In genomic region chr14:50560929-50561280, GRCh38 we compare ENCODE assay signal across 8 cellular contexts. TPM values are rescaled to one million over a fixed set of nuclear protein-coding genes. Genes with fewer than 3 reads are reported as not detected.
DNase-seq lines count a peak whose midpoint lies in the region; ATAC-seq and TF ChIP-seq lines count a peak whose summit lies in the region.

No MANE protein-coding gene starts in this region.

- H3K27ac ChIP-seq in HUES48 (ENCODE audit: low read depth, low read length) (peak overlapping the region; percentile 38), Panc1 (ENCODE audit: low read length) (no peak overlapping the region; the same call in 1 of the 2 replicates), neutrophil (no peak overlapping the region), temporal lobe (ENCODE audit: low read depth, low read length) (peak overlapping the region; percentile 96)

- H3K27ac Mint-ChIP-seq in activated naive CD4-positive, alpha-beta T cell treated with anti-CD3 and anti-CD28 coated beads, Interleukin-2, amount 10 ng/mL, durations not matched to agents 7 days and 5 days: no peak overlapping the region

- H3K36me3 ChIP-seq in HUES48 (ENCODE audit: control insufficient read depth, insufficient read depth, low read length) (no peaks in the 10 kb centered on the region), Panc1 (ENCODE audit: control insufficient read depth, insufficient read depth, low read length) (no peaks in the 10 kb centered on the region), neutrophil (no peaks in the 10 kb centered on the region)

- H3K9me3 Mint-ChIP-seq in activated naive CD4-positive, alpha-beta T cell treated with anti-CD3 and anti-CD28 coated beads, Interleukin-2, amount 10 ng/mL, durations not matched to agents 7 days and 5 days: no peaks in the 10 kb centered on the region

- peaks cover 32% of the 10 kb centered on the region for H3K27me3 ChIP-seq in HUES48 (ENCODE audit: control insufficient read depth, insufficient read depth, low read length)
- peaks cover 16% of the 10 kb centered on the region for H3K27me3 ChIP-seq in Panc1 (ENCODE audit: control insufficient read depth, insufficient read depth, low read length)
- peaks cover 55% of the 10 kb centered on the region for H3K27me3 ChIP-seq in neutrophil

- intact Hi-C loops in Panc1 (cut with micrococcal nuclease; ENCODE audit: unreplicated experiment): no loop called here

- peak overlapping the region; percentile 72 for H3K4me3 Mint-ChIP-seq in activated naive CD4-positive, alpha-beta T cell treated with anti-CD3 and anti-CD28 coated beads, Interleukin-2, amount 10 ng/mL, durations not matched to agents 7 days and 5 days

- H3K9me3 ChIP-seq in HUES48 (ENCODE audit: control insufficient read depth, insufficient read depth, low read length) (no peaks in the 10 kb centered on the region), Panc1 (ENCODE audit: control insufficient read depth, insufficient read depth, low read depth, low read length) (no peaks in the 10 kb centered on the region), neutrophil (no peaks in the 10 kb centered on the region)

- no peaks in the 10 kb centered on the region for H3K36me3 Mint-ChIP-seq in activated naive CD4-positive, alpha-beta T cell treated with anti-CD3 and anti-CD28 coated beads, Interleukin-2, amount 10 ng/mL, durations not matched to agents 7 days and 5 days

- in situ Hi-C loops in Panc1 (cut with HindIII; ENCODE audit: low pct_unique_long_range_greater_than_20kb, low sequenced_read_pairs): no loop called here

- peak; percentile 80 for ATAC-seq in Panc1

- POLR2A ChIA-PET in Panc1 (lab: Charles Lee): no interaction called here

- H3K4me1 Mint-ChIP-seq in activated naive CD4-positive, alpha-beta T cell treated with anti-CD3 and anti-CD28 coated beads, Interleukin-2, amount 10 ng/mL, durations not matched to agents 7 days and 5 days: peaks cover 23% of the 10 kb centered on the region

- peaks cover 58% of the 10 kb centered on the region for H3K27me3 Mint-ChIP-seq in activated naive CD4-positive, alpha-beta T cell treated with anti-CD3 and anti-CD28 coated beads, Interleukin-2, amount 10 ng/mL, durations not matched to agents 7 days and 5 days

- BruUV-seq in Panc1 (replicated peaks; lab: Mats Ljungman, UMichigan): no TSS peak

- CTCF ChIA-PET in Panc1 (lab: Charles Lee): no interaction called here
- CTCF ChIA-PET in activated naive CD4-positive, alpha-beta T cell treated with anti-CD3 and anti-CD28 coated beads, Interleukin-2, amount 10 ng/mL, durations not matched to agents 7 days and 5 days (lab: Charles Lee): interaction anchor here (1.5 kb wide), 1 partner anchor 21 kb away, joined by 3 read pairs; no protein-coding TSS in a partner anchor

- H3K4me1 ChIP-seq in HUES48 (ENCODE audit: control insufficient read depth, insufficient read depth, low read length) (peaks cover 8% of the 10 kb centered on the region; the same call in 1 of the 2 replicates), Panc1 (ENCODE audit: control insufficient read depth, insufficient read depth, low read length) (no peaks in the 10 kb centered on the region), neutrophil (ENCODE audit: control insufficient read depth in 1 of 2, insufficient read depth in 1 of 2, low read depth in 1 of 2, low read length in 1 of 2) (peaks cover 11 to 14% of the 10 kb centered on the region in 2 experiments)

- DNase-seq in COLO829 (ENCODE audit: low spot score): peak; percentile 12
- no peak for DNase-seq in Panc1 (ENCODE audit: low read depth, low spot score)
- DNase-seq in activated naive CD4-positive, alpha-beta T cell treated with anti-CD3 and anti-CD28 coated beads, Interleukin-2, amount 10 ng/mL, durations not matched to agents 7 days and 5 days: peak; percentile 57
- peak; percentile 81 for DNase-seq in globus pallidus (ENCODE audit: low spot score)
- no peak for DNase-seq in GM10266 (ENCODE audit: extremely low spot score)

- H3K9ac ChIP-seq in HUES48 (ENCODE audit: low read depth, low read length): peak overlapping the region; percentile 74

- TF ChIP-seq CTCF in Panc1 (IDR thresholded peaks at IDR 0.05) (no peak), neutrophil (IDR thresholded peaks at IDR 0.05) (no peak), GM10266 (IDR thresholded peaks at IDR 0.05; ENCODE audit: control insufficient read depth, insufficient read depth, low read depth, missing control alignments) (no peak)

- H3K4me3 ChIP-seq in HUES48 (ENCODE audit: low read depth, low read length) (peak overlapping the region; percentile 80), Panc1 (ENCODE audit: low read depth in 2 of 2, low read length in 2 of 2) (peak overlapping the region; percentile 58 to 73), neutrophil (ENCODE audit: low read depth in 1 of 2, low read length in 1 of 2) (peak overlapping the region; percentile 60 to 62)

RNA-seq across cellular contexts. Expression of gene ATL1, which starts 1.0 kb away (rescaled TPM):
- total RNA-seq in Panc1 (2021; ENCODE audit: unreplicated experiment) (1.5 TPM), temporal lobe (70.6 TPM)
- 3.0 TPM for polyA plus RNA-seq in Panc1 (2012; ENCODE audit: insufficient read length)

RNA-seq across cellular contexts. Expression of gene MAP4K5, which starts 28.5 kb away (rescaled TPM):
- total RNA-seq in Panc1 (2021; ENCODE audit: unreplicated experiment) (33.1 TPM), temporal lobe (76.7 TPM)
- 14.8 TPM for polyA plus RNA-seq in Panc1 (2012; ENCODE audit: insufficient read length)

Comparison
In these comparisons a context has a peak if more than half of its experiments do, and no peak if none do; other contexts are left out.
1. DNase-seq: peak in COLO829 (single experiment), activated naive CD4-positive, alpha-beta T cell treated with anti-CD3 and anti-CD28 coated beads, Interleukin-2, amount 10 ng/mL, durations not matched to agents 7 days and 5 days (single experiment) and globus pallidus (single experiment); none in Panc1 (single experiment) and GM10266 (single experiment).
2. H3K27ac ChIP-seq: peak in HUES48 (single experiment) and temporal lobe (single experiment); none in Panc1 (single experiment) and neutrophil (single experiment).
3. RNA of gene ATL1, which starts 1.0 kb away (total RNA-seq): 70.6 TPM in temporal lobe (single experiment); 1.5 TPM in Panc1 (single experiment); every median in the first group is over 10 times any median in the second.
4. Peak in every context shown above with its lines, with median percentiles within 50 percentile points of each other: H3K4me3 ChIP-seq.